ENCODE assay signal across 8 cellular contexts in genomic region chr2:111119847-111120252, GRCh38. TPM values are rescaled to one million over a fixed set of nuclear protein-coding genes. Genes with fewer than 3 reads are reported as not detected.
DNase-seq lines count a peak whose midpoint lies in the region; FAIRE-seq and TF ChIP-seq lines count a peak whose summit lies in the region.

No MANE protein-coding gene starts in this region.

- H3K27ac ChIP-seq in mammary epithelial cell (ENCODE audit: insufficient read depth, low read depth, low read length) (peak overlapping the region; percentile 81), mucosa of rectum (ENCODE audit: low read depth in 2 of 2, low read length in 2 of 2) (peak overlapping the region; percentile 89 to 92)

- H3K4me1 ChIP-seq in mammary epithelial cell (ENCODE audit: insufficient read depth, low read length) (peaks cover 30% of the 10 kb centered on the region), mucosa of rectum (ENCODE audit: control insufficient read depth in 2 of 2, insufficient read depth in 2 of 2, low read length in 2 of 2) (peaks cover 38% of the 10 kb centered on the region in 2 donors)

- CTCF ChIA-PET in mammary epithelial cell (lab: Charles Lee; ENCODE audit: low non-redundant PET) = no interaction called here

- H3K36me3 ChIP-seq in mammary epithelial cell (ENCODE audit: insufficient read depth, low read length) (no peaks in the 10 kb centered on the region), mucosa of rectum (ENCODE audit: control insufficient read depth in 2 of 2, insufficient read depth in 2 of 2, low read length in 2 of 2) (peaks cover 8 to 12% of the 10 kb centered on the region in 2 donors)

- dilution Hi-C loops in mammary epithelial cell (cut with HindIII; ENCODE audit: low sequenced_read_pairs) = no loop called here

- H3K79me2 ChIP-seq in mammary epithelial cell (ENCODE audit: insufficient read depth, low read length) = peaks cover 29% of the 10 kb centered on the region

- H3K9me3 ChIP-seq in mammary epithelial cell (replicated peaks; ENCODE audit: insufficient read depth, low read length) (no peaks in the 10 kb centered on the region), mucosa of rectum (ENCODE audit: control insufficient read depth in 2 of 2, low read length in 2 of 2) (no peaks in the 10 kb centered on the region)

- DNase-seq in CD1c-positive myeloid dendritic cell (ENCODE audit: extremely low spot score) = peak; percentile 85
- DNase-seq in HuH-7.5 (ENCODE audit: low spot score) = peak; percentile 15
- DNase-seq in mammary epithelial cell = no peak
- DNase-seq in NCI-H69 (lab: John Stamatoyannopoulos, UW) = no peak
- DNase-seq in occipital lobe (lab: John Stamatoyannopoulos, UW) = no peak
- DNase-seq in GM19239 (ENCODE audit: insufficient read length, low spot score) = no peak
- DNase-seq in stimulated activated CD4-positive, alpha-beta T cell treated with anti-CD3 and anti-CD28 coated beads, Interleukin-12 subunit alpha, Interleukin-12 subunit beta, amount 100 ng/mL, for 4 hours = no peak

- H3K27me3 ChIP-seq in mammary epithelial cell (ENCODE audit: insufficient read depth, low read length) (no peaks in the 10 kb centered on the region), mucosa of rectum (ENCODE audit: control insufficient read depth in 2 of 2, insufficient read depth in 2 of 2, low read length in 2 of 2) (peaks cover 0 to 15% of the 10 kb centered on the region in 2 donors)

- BruUV-seq in mammary epithelial cell (replicated peaks; lab: Mats Ljungman, UMichigan) = no TSS peak

- peak overlapping the region; percentile 98 for H3K4me2 ChIP-seq in mammary epithelial cell (ENCODE audit: insufficient read depth, low read depth, low read length)

- intact Hi-C loops in mammary epithelial cell (cut with micrococcal nuclease) = loop anchor here (1.0 to 5.0 kb wide), 3 partner anchors 37 to 549 kb away; no protein-coding TSS in a partner anchor

- peak overlapping the region; percentile 76 for H3K9ac ChIP-seq in mammary epithelial cell (ENCODE audit: insufficient read depth, low read length)
- H3K9ac ChIP-seq in mucosa of rectum (ENCODE audit: low read depth in 1 of 2, low read length in 2 of 2) = peak overlapping the region; percentile 58 to 87

- FAIRE-seq in GM19239 (lab: Jason Lieb, UNC) = no peak

- no peaks in the 10 kb centered on the region for H4K20me1 ChIP-seq in mammary epithelial cell (ENCODE audit: insufficient read depth, low read length)

- WGBS in mammary epithelial cell (ENCODE audit: low coverage, missing lambda C conversion rate) = 18% methylated on average over 9 of the region's 26 CpGs

- in situ Hi-C loops in mammary epithelial cell (cut with MboI; ENCODE audit: low sequenced_read_pairs in 2 of 2) = loop anchor here (5.0 to 25.0 kb wide), 2 partner anchors 567 to 577 kb away; no protein-coding TSS in a partner anchor

- H3K4me3 ChIP-seq in mammary epithelial cell (replicated peaks in 1 of 3; ENCODE audit: insufficient read depth in 1 of 3, low read depth in 2 of 3, low read length in 3 of 3) (peak overlapping the region; percentile 69 to 72 (median 72)), mucosa of rectum (ENCODE audit: low read length in 2 of 2) (peak overlapping the region; percentile 72 to 80)

- TF ChIP-seq CTCF in mammary epithelial cell (conservative IDR thresholded peaks at IDR 0.05 in 1 of 2, IDR thresholded peaks at IDR 0.05 in 1 of 2; ENCODE audit: extremely low read depth in 1 of 2, insufficient read depth in 1 of 2, low read depth in 1 of 2, low read length in 2 of 2) = no peak

- H2AFZ ChIP-seq in mammary epithelial cell (ENCODE audit: low read depth, low read length) = peak overlapping the region; percentile 99

RNA-seq across cellular contexts. Expression of gene BCL2L11, which starts 0.9 kb away (rescaled TPM):
- 1 to 10 TPM; 7.3 to 9.7 TPM for total RNA-seq in mammary epithelial cell
- 6.2 TPM for polyA plus RNA-seq in mammary epithelial cell
- 4.8 TPM for polyA minus RNA-seq in mammary epithelial cell
- 3.7 TPM for total RNA-seq in occipital lobe

Comparison
In these comparisons a context has a peak if more than half of its experiments do, and no peak if none do; other contexts are left out.
1. DNase-seq: peak in CD1c-positive myeloid dendritic cell (single experiment) and HuH-7.5 (single experiment); none in mammary epithelial cell (single experiment), NCI-H69 (single experiment), occipital lobe (single experiment), GM19239 (single experiment) and stimulated activated CD4-positive, alpha-beta T cell treated with anti-CD3 and anti-CD28 coated beads, Interleukin-12 subunit alpha, Interleukin-12 subunit beta, amount 100 ng/mL, for 4 hours (single experiment).